Comparison of ENCODE assay signal across 16 cellular contexts in the genomic region with DNA sequence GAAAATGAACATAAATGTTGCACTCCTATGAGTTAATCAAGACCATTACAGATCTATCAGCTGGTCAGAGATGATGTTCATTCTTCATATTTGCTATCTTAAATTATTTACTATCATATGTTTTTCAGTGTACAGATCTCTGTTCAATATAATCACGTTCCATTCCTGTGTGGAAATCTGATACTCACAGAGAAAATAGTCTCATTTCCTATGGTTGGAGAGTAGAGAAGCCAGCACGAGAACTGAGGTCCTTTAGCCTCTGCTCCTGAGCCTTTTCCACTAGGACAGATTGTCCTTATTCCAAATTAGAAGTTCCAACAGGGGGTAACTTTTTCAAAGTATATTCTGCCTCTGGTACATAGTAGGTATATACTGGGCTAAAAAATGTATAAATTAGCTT. TPM values are rescaled to one million over a fixed set of nuclear protein-coding genes. Genes with fewer than 3 reads are reported as not detected.
A peak's percentile ranks its signal among the peaks of the same experiment; 100 is the strongest.
DNase-seq lines count a peak whose midpoint lies in the region; ATAC-seq and TF ChIP-seq lines count a peak whose summit lies in the region.
"Had no signal": no experiment of that assay in that cellular context is flagged by ENCODE, and none has a peak within 500 bp of the region (broad histone marks: within the 10 kb centered on the region; RNA-seq: fewer than 3 reads in every experiment).

No MANE protein-coding gene starts in this region.

- peak overlapping the region; percentile 77 for H3K27ac Mint-ChIP-seq in activated naive CD8-positive, alpha-beta T cell
- no peak overlapping the region for H3K27ac Mint-ChIP-seq in activated naive CD8-positive, alpha-beta T cell treated with anti-CD3 and anti-CD28 coated beads for 36 hours
- H3K27ac Mint-ChIP-seq: WTC11 had no signal

- no peaks in the 10 kb centered on the region for H3K9me2 ChIP-seq in SU-DHL-6 (replicated peaks; ENCODE audit: insufficient read depth, low read length)

- H2AFZ ChIP-seq in SU-DHL-6 (ENCODE audit: low read depth, low read length, severe bottlenecking), result no peak overlapping the region

- peak overlapping the region; percentile 84 for H3K27ac ChIP-seq in SU-DHL-6 (ENCODE audit: low read depth, low read length)
- H3K27ac ChIP-seq in upper lobe of right lung, result peak overlapping the region; percentile 53

- H3K4me1 Mint-ChIP-seq in activated naive CD8-positive, alpha-beta T cell (ENCODE audit: low read depth), result peaks cover 49% of the 10 kb centered on the region
- H3K4me1 Mint-ChIP-seq in activated naive CD8-positive, alpha-beta T cell treated with anti-CD3 and anti-CD28 coated beads for 36 hours, result peaks cover 33% of the 10 kb centered on the region
- H3K4me1 Mint-ChIP-seq: WTC11 had no signal

- H3K4me3 ChIP-seq in SU-DHL-6 (ENCODE audit: insufficient read depth, low read length, poor library complexity, severe bottlenecking) (no peak overlapping the region), upper lobe of right lung (no peak overlapping the region)
- H3K4me3 ChIP-seq: HAP-1, lung, MG63, smooth muscle cell had no signal

- ATAC-seq in upper lobe of right lung (no peak), HG02973 (IDR thresholded peaks at IDR 0.05; ENCODE audit: unreplicated experiment) (no peak)
- ATAC-seq: WTC11 had no signal

- intact Hi-C loops in upper lobe of right lung (cut with DNase I), result no loop called here

- no peaks in the 10 kb centered on the region for H4K20me1 ChIP-seq in SU-DHL-6 (ENCODE audit: low read depth, low read length)

- peaks cover 54% of the 10 kb centered on the region for H3F3A ChIP-seq in SU-DHL-6 (ENCODE audit: insufficient read depth)

- DNase-seq in activated naive CD8-positive, alpha-beta T cell treated with anti-CD3 and anti-CD28 coated beads for 36 hours, result no peak
- DNase-seq in lung microvascular endothelial cell (ENCODE audit: low read depth in 2 of 2) (peak; percentile 29 to 52), upper lobe of right lung (no peak), activated gamma-delta T cell treated with Interleukin-2 at 50 U/mL for 16 hours (no peak), retina (no peak)
- DNase-seq: amniotic stem cell, NCI-H2171 treated with DMSO at 0.1 percent for 48 hours had no signal

- peaks cover 40% of the 10 kb centered on the region for H3K79me2 ChIP-seq in SU-DHL-6 (ENCODE audit: insufficient read depth, low read length)

- H3K9me3 ChIP-seq in SU-DHL-6 (ENCODE audit: insufficient read depth, low read length), result no peaks in the 10 kb centered on the region
- H3K9me3 ChIP-seq in upper lobe of right lung, result no peaks in the 10 kb centered on the region
- H3K9me3 ChIP-seq: HAP-1, MG63 had no signal

- H3K36me3 Mint-ChIP-seq in activated naive CD8-positive, alpha-beta T cell, result peaks cover 5% of the 10 kb centered on the region
- peaks cover 22% of the 10 kb centered on the region for H3K36me3 Mint-ChIP-seq in activated naive CD8-positive, alpha-beta T cell treated with anti-CD3 and anti-CD28 coated beads for 36 hours

- H3K9ac ChIP-seq in SU-DHL-6 (ENCODE audit: low read length), result no peak overlapping the region

- no peak for TF ChIP-seq CTCF in SU-DHL-6 (IDR thresholded peaks at IDR 0.05; ENCODE audit: insufficient read depth, low read length, poor library complexity, severe bottlenecking)
- TF ChIP-seq CTCF in upper lobe of right lung (IDR thresholded peaks at IDR 0.05), result no peak

- H3K4me3 Mint-ChIP-seq in activated naive CD8-positive, alpha-beta T cell, result no peak overlapping the region
- H3K4me3 Mint-ChIP-seq in activated naive CD8-positive, alpha-beta T cell treated with anti-CD3 and anti-CD28 coated beads for 36 hours, result no peak overlapping the region
- H3K4me3 Mint-ChIP-seq: dendritic cell treated with granulocyte-macrophage colony-stimulating factor and Interleukin-4, amounts not matched to agents 40 ng/mL and 50 ng/mL, for 4 days; WTC11 had no signal

- H3K9me3 Mint-ChIP-seq in activated naive CD8-positive, alpha-beta T cell (ENCODE audit: low read depth), result no peaks in the 10 kb centered on the region
- no peaks in the 10 kb centered on the region for H3K9me3 Mint-ChIP-seq in activated naive CD8-positive, alpha-beta T cell treated with anti-CD3 and anti-CD28 coated beads for 36 hours
- H3K9me3 Mint-ChIP-seq: dendritic cell treated with granulocyte-macrophage colony-stimulating factor and Interleukin-4, amounts not matched to agents 40 ng/mL and 50 ng/mL, for 4 days; WTC11 had no signal

- H3K36me3 ChIP-seq in SU-DHL-6 (ENCODE audit: low read length) (peaks cover 40% of the 10 kb centered on the region), upper lobe of right lung (peaks cover 55% of the 10 kb centered on the region)

- no peaks in the 10 kb centered on the region for H3K27me3 Mint-ChIP-seq in activated naive CD8-positive, alpha-beta T cell
- no peaks in the 10 kb centered on the region for H3K27me3 Mint-ChIP-seq in activated naive CD8-positive, alpha-beta T cell treated with anti-CD3 and anti-CD28 coated beads for 36 hours
- H3K27me3 Mint-ChIP-seq: dendritic cell treated with granulocyte-macrophage colony-stimulating factor and Interleukin-4, amounts not matched to agents 40 ng/mL and 50 ng/mL, for 4 days had no signal

- H3K4me1 ChIP-seq in upper lobe of right lung, result peaks cover 28% of the 10 kb centered on the region
- H3K4me1 ChIP-seq: HAP-1 had no signal

- peak overlapping the region; percentile 41 for H3K4me2 ChIP-seq in SU-DHL-6 (ENCODE audit: low read depth, low read length, poor library complexity, severe bottlenecking)
- H3K4me2 ChIP-seq: smooth muscle cell had no signal

- H3K27me3 ChIP-seq in SU-DHL-6 (ENCODE audit: low read length) (no peaks in the 10 kb centered on the region), upper lobe of right lung (no peaks in the 10 kb centered on the region)
- H3K27me3 ChIP-seq: MG63 had no signal

RNA-seq across cellular contexts. Expression of gene UGCG, which starts 29.2 kb away (rescaled TPM):
- total RNA-seq in activated naive CD8-positive, alpha-beta T cell treated with anti-CD3 and anti-CD28 coated beads for 36 hours, result 10 to 100 TPM; 28.9 to 29.8 TPM
- total RNA-seq in lung microvascular endothelial cell (53.0 and 131 TPM in 2 replicates), upper lobe of right lung (50.7 TPM)

Comparison
In these comparisons a context has a peak if more than half of its experiments do, and no peak if none do; other contexts are left out.
1. DNase-seq: peak in lung microvascular endothelial cell (2 of 2); none in activated naive CD8-positive, alpha-beta T cell treated with anti-CD3 and anti-CD28 coated beads for 36 hours (single experiment), upper lobe of right lung (single experiment), activated gamma-delta T cell treated with Interleukin-2 at 50 U/mL for 16 hours (single experiment) and retina (single experiment).